ENCODE assay signal across 20 cellular contexts in the genomic region with DNA sequence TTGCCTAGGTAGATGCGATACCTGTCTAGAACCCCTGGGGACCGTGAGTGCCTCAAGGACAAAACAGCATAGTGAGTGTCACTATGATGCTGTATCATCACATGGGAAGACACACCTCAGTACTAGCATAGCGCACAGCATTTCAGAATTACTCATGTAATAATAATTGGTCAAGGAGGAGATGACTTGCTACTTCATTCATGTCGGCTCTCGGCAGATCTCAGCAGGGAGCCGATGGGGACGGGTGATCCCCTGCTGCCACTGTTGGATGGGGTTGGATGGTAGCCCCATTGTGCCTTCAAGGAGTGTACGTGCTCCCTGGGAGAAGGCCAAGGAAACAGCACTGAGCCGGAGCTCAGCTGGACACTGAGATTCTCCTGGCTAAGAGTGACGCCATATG.
DNase-seq lines count a peak whose midpoint lies in the region; ATAC-seq, FAIRE-seq and TF ChIP-seq lines count a peak whose summit lies in the region.
"Had no signal": no experiment of that assay in that cellular context is flagged by ENCODE, and none has a peak within 500 bp of the region (broad histone marks: within the 10 kb centered on the region; RNA-seq: fewer than 3 reads in every experiment).

No MANE protein-coding gene starts in this region.

- peak overlapping the region; percentile 49 for H3K9ac ChIP-seq in PC-3 (ENCODE audit: low read length)
- H3K9ac ChIP-seq: BLaER1 had no signal

- WGBS in A549 (ENCODE audit: missing lambda C conversion rate): 3% methylated on average over 6 of the region's 10 CpGs

- BruUV-seq in PC-3 (replicated peaks; lab: Mats Ljungman, UMichigan): no TSS peak

- H3F3A ChIP-seq in PC-3 (ENCODE audit: low read length, unreplicated experiment): no peaks in the 10 kb centered on the region

- TF ChIP-seq CTCF in A549 (IDR thresholded peaks at IDR 0.05) (no peak), PC-3 (conservative IDR thresholded peaks at IDR 0.05; ENCODE audit: low read depth, low read length) (no peak), astrocyte of the cerebellum (IDR thresholded peaks at IDR 0.05; ENCODE audit: low read depth, low read length, missing control alignments) (peak; percentile 4)

- FAIRE-seq in A549 (lab: Jason Lieb, UNC): no peak
- FAIRE-seq: D721Med, GM19239, H1 had no signal

- H3K9me3 ChIP-seq in A549 (no peaks in the 10 kb centered on the region), PC-3 (ENCODE audit: low read length) (no peaks in the 10 kb centered on the region)
- H3K9me3 ChIP-seq: BLaER1 had no signal

- no peak for TF ChIP-seq POLR2A in A549 (IDR thresholded peaks at IDR 0.05; ENCODE audit: low read length)

- H3K4me3 ChIP-seq in A549 (no peak overlapping the region), PC-3 (ENCODE audit: low read length) (peak overlapping the region; percentile 39; the same call in 1 of the 2 replicates), astrocyte of the cerebellum (ENCODE audit: low read depth, low read length) (no peak overlapping the region)
- H3K4me3 ChIP-seq: BLaER1 had no signal

- H3K4me2 ChIP-seq in A549 (peak overlapping the region; percentile 72), PC-3 (ENCODE audit: low read length) (peak overlapping the region; percentile 76)
- H3K4me2 ChIP-seq: BLaER1 had no signal

- H3K4me1 ChIP-seq in A549 (peaks cover 23% of the 10 kb centered on the region), PC-3 (ENCODE audit: insufficient read depth, low read length) (peaks cover 17% of the 10 kb centered on the region)
- H3K4me1 ChIP-seq: BLaER1 had no signal

- TF ChIP-seq EP300 in A549 (IDR thresholded peaks at IDR 0.05): peak in 1 of 2 experiments; percentile 27; a peak in 2 of 5 replicates

- H3K36me3 ChIP-seq in PC-3 (ENCODE audit: low read depth, low read length): no peaks in the 10 kb centered on the region
- H3K36me3 ChIP-seq: BLaER1 had no signal

- CTCF ChIA-PET in A549 (lab: Yijun Ruan, JAX) (interaction anchor here (1.0 to 1.6 kb wide), 3 partner anchors 9 to 201 kb away, joined by 3 to 6 read pairs (median 4); no protein-coding TSS in a partner anchor), PC-3 (lab: Charles Lee) (interaction anchor here (0.7 kb wide), 1 partner anchor 17 kb away, joined by 3 read pairs; no protein-coding TSS in a partner anchor)

- TF ChIP-seq RAD21 in A549 (conservative IDR thresholded peaks at IDR 0.05 in 1 of 2, IDR thresholded peaks at IDR 0.05 in 1 of 2): 0 out of 5 replicates have a peak, but pooled peaks of 1 of the 2 experiments have one; percentile 3

- POLR2A ChIA-PET in A549 (lab: Yijun Ruan, JAX) (interaction anchor here (0.6 kb wide), 1 partner anchor 100 kb away, joined by 4 read pairs; no protein-coding TSS in a partner anchor), PC-3 (lab: Charles Lee; ENCODE audit: unreplicated experiment) (no interaction called here)

- peak overlapping the region; percentile 68 to 81 for H3K27ac ChIP-seq in A549
- H3K27ac ChIP-seq in PC-3 (ENCODE audit: low read length): peak overlapping the region; percentile 90
- H3K27ac ChIP-seq: BLaER1, RWPE1 had no signal

- peak overlapping the region; percentile 71 for H2AFZ ChIP-seq in PC-3 (ENCODE audit: low read length)

- H3K79me2 ChIP-seq in PC-3 (ENCODE audit: low read length): no peaks in the 10 kb centered on the region

- H3K27me3 ChIP-seq in PC-3 (ENCODE audit: low read length): no peaks in the 10 kb centered on the region
- H3K27me3 ChIP-seq: BLaER1 had no signal

- DNase-seq in A549 (ENCODE audit: low read depth in 1 of 2, low spot score in 1 of 2): peak; percentile 72 to 77
- DNase-seq in H4 (ENCODE audit: low spot score): peak; percentile 47
- peak; percentile 65 for DNase-seq in PC-3
- peak; percentile 9 for DNase-seq in astrocyte of the cerebellum (ENCODE audit: low read depth)
- no peak for DNase-seq in GDM1 (lab: John Stamatoyannopoulos, UW)
- DNase-seq in SW480 (ENCODE audit: low spot score): no peak
- DNase-seq: CD4-positive, alpha-beta memory T cell; DND-41; GF-D8; NCI-H1092 treated with DMSO at 0.1 percent for 48 hours; NCI-H510A; NCI-H748 treated with DMSO at 0.1 percent for 48 hours; T-helper 2 cell had no signal

- intact Hi-C loops in PC-3 (cut with micrococcal nuclease): no loop called here

- H3K9me2 ChIP-seq in PC-3 (replicated peaks; ENCODE audit: low read length): no peaks in the 10 kb centered on the region

- peak; percentile 85 to 89 for ATAC-seq in A549
- peak; percentile 78 for ATAC-seq in PC-3
- ATAC-seq in HG02884 (IDR thresholded peaks at IDR 0.05; ENCODE audit: unreplicated experiment): no peak
- no peak for ATAC-seq in GM19467 (IDR thresholded peaks at IDR 0.05; ENCODE audit: unreplicated experiment)

- in situ Hi-C loops in astrocyte of the cerebellum (cut with HindIII; ENCODE audit: low sequenced_read_pairs): no loop called here

- H4K20me1 ChIP-seq in PC-3 (ENCODE audit: low read length): no peaks in the 10 kb centered on the region
- H4K20me1 ChIP-seq: BLaER1 had no signal

TF ChIP-seq in A549, 52 proteins besides CTCF, POLR2A, EP300 and RAD21:
- TF ChIP-seq ZNF302 (CRISPR knock-in tag; IDR thresholded peaks at IDR 0.05) (no peak), HOXA7 (CRISPR knock-in tag; IDR thresholded peaks at IDR 0.05) (no peak), JUN (IDR thresholded peaks at IDR 0.05) (0 out of 5 replicates have a peak, but pooled peaks of 1 of the 2 experiments have one; percentile 28), PHF8 (IDR thresholded peaks at IDR 0.05; ENCODE audit: borderline replicate concordance, low read depth) (no peak), POLR2AphosphoS2 (conservative IDR thresholded peaks at IDR 0.05; ENCODE audit: low read length) (no peak), EHF (CRISPR knock-in tag; IDR thresholded peaks at IDR 0.05) (no peak), MAFK (IDR thresholded peaks at IDR 0.05; ENCODE audit: partially characterized antibody) (peak; percentile 46), CBX2 (IDR thresholded peaks at IDR 0.05; ENCODE audit: borderline replicate concordance, low read depth) (no peak), ZSCAN20 (CRISPR knock-in tag; IDR thresholded peaks at IDR 0.05) (no peak), MYC (IDR thresholded peaks at IDR 0.05; ENCODE audit: borderline replicate concordance, low read length) (no peak), FOSL2 (IDR thresholded peaks at IDR 0.05) (peak; percentile 29; the same call in 1 of the 2 replicates), FOSL2 (CRISPR knock-in tag; IDR thresholded peaks at IDR 0.05) (peak; percentile 35)
- TF ChIP-seq, protein P1, sequence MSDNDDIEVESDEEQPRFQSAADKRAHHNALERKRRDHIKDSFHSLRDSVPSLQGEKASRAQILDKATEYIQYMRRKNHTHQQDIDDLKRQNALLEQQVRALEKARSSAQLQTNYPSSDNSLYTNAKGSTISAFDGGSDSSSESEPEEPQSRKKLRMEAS (IDR thresholded peaks at IDR 0.05): 0 out of 2 replicates have a peak, but pooled peaks have one; percentile 21
- TF ChIP-seq, protein P2, sequence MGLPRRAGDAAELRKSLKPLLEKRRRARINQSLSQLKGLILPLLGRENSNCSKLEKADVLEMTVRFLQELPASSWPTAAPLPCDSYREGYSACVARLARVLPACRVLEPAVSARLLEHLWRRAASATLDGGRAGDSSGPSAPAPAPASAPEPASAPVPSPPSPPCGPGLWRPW (IDR thresholded peaks at IDR 0.05): no peak

Comparison
In these comparisons a context has a peak if more than half of its experiments do, and no peak if none do; other contexts are left out.
1. ATAC-seq: peak in A549 (2 of 2) and PC-3 (single experiment); none in HG02884 (single experiment) and GM19467 (single experiment).
2. DNase-seq: peak in A549 (2 of 2), H4 (single experiment), PC-3 (single experiment) and astrocyte of the cerebellum (single experiment); none in GDM1 (single experiment) and SW480 (single experiment).